22 cellular contexts compared by ENCODE assay signal in genomic region chr2:7646661-7647060, GRCh38.
"Had no signal": no experiment of that assay in that cellular context is flagged by ENCODE, and none has a peak within 500 bp of the region (broad histone marks: within the 10 kb centered on the region; RNA-seq: fewer than 3 reads in every experiment).

No MANE protein-coding gene starts in this region.

- H3K36me3 ChIP-seq: esophagus squamous epithelium, lower lobe of right lung, ovary, sigmoid colon, spleen, thoracic aorta, tibial nerve, upper lobe of left lung had no signal

- H3K27ac ChIP-seq: coronary artery, esophagus squamous epithelium, lower lobe of right lung, ovary, psoas muscle, sigmoid colon, spleen, thoracic aorta, tibial nerve, upper lobe of left lung had no signal

- ATAC-seq: left ventricle myocardium superior; lower lobe of right lung; natural killer cell; psoas muscle; right cardiac atrium; stimulated activated memory B cell treated with anti-CD40 and anti-IgM and Interleukin-4, amounts not matched to agents 10 μg/mL and 1 μg/mL and 100 μg/mL, for 72 hours; stimulated activated naive CD8-positive, alpha-beta T cell treated with anti-CD3 and anti-CD28 coated beads, Interleukin-15, Interleukin-2, amounts not matched to agents 100 U/mL and 50 U/mL, for 24 hours had no signal

- H3K4me1 ChIP-seq: esophagus squamous epithelium, lower lobe of right lung, psoas muscle, sigmoid colon, spleen, tibial nerve, upper lobe of left lung had no signal

- H3K27me3 Mint-ChIP-seq: stimulated activated memory B cell treated with anti-CD40 and anti-IgM and Interleukin-4, amounts not matched to agents 10 μg/mL and 1 μg/mL and 100 μg/mL, for 72 hours had no signal

- H3K4me1 Mint-ChIP-seq: stimulated activated memory B cell treated with anti-CD40 and anti-IgM and Interleukin-4, amounts not matched to agents 10 μg/mL and 1 μg/mL and 100 μg/mL, for 72 hours had no signal

- H3K4me3 Mint-ChIP-seq: immature natural killer cell; natural killer cell; stimulated activated memory B cell treated with anti-CD40 and anti-IgM and Interleukin-4, amounts not matched to agents 10 μg/mL and 1 μg/mL and 100 μg/mL, for 72 hours had no signal

- H3K4me3 ChIP-seq: coronary artery, esophagus squamous epithelium, lower lobe of right lung, ovary, psoas muscle, sigmoid colon, spleen, thoracic aorta, tibial nerve, upper lobe of left lung had no signal

- DNase-seq: dermis blood vessel endothelial cell; effector memory CD4-positive, alpha-beta T cell; erythroblast; esophagus squamous epithelium; hypothalamus; immature natural killer cell; left ventricle myocardium superior; lower lobe of right lung; natural killer cell; occipital lobe; psoas muscle; sigmoid colon; spleen; stimulated activated CD4-positive, alpha-beta T cell treated with anti-CD3 and anti-CD28 coated beads, Interleukin-4, amount 100 ng/mL, for 4 hours; stimulated activated naive CD8-positive, alpha-beta T cell treated with anti-CD3 and anti-CD28 coated beads, Interleukin-15, Interleukin-2, amounts not matched to agents 100 U/mL and 50 U/mL, for 24 hours; upper lobe of left lung had no signal

- H3K27me3 ChIP-seq: esophagus squamous epithelium, ovary, sigmoid colon, spleen, tibial nerve, upper lobe of left lung had no signal

- H3K9me3 ChIP-seq: lower lobe of right lung, psoas muscle, thoracic aorta had no signal

- H3K27ac Mint-ChIP-seq: immature natural killer cell; natural killer cell; stimulated activated memory B cell treated with anti-CD40 and anti-IgM and Interleukin-4, amounts not matched to agents 10 μg/mL and 1 μg/mL and 100 μg/mL, for 72 hours had no signal

- H3K36me3 Mint-ChIP-seq: stimulated activated memory B cell treated with anti-CD40 and anti-IgM and Interleukin-4, amounts not matched to agents 10 μg/mL and 1 μg/mL and 100 μg/mL, for 72 hours had no signal
